Comparison of ENCODE assay signal across 27 cellular contexts in genomic region chr2:184215745-184216144, GRCh38.
DNase-seq lines count a peak whose midpoint lies in the region; ATAC-seq and TF ChIP-seq lines count a peak whose summit lies in the region.
"Had no signal": no experiment of that assay in that cellular context is flagged by ENCODE, and none has a peak within 500 bp of the region (broad histone marks: within the 10 kb centered on the region; RNA-seq: fewer than 3 reads in every experiment).

No MANE protein-coding gene starts in this region.

- no peak overlapping the region for H3K27ac ChIP-seq in foreskin keratinocyte
- H3K27ac ChIP-seq: epithelial cell of prostate, KMS-11, Peyer's patch, transverse colon had no signal

- ATAC-seq in GM19023 (IDR thresholded peaks at IDR 0.05; ENCODE audit: unreplicated experiment) (peak; percentile 79), HG02642 (IDR thresholded peaks at IDR 0.05; ENCODE audit: poor library complexity, unreplicated experiment) (peak; percentile 43), foreskin keratinocyte (no peak)
- ATAC-seq: activated CD8-positive, alpha-beta T cell treated with anti-CD3 and anti-CD28 coated beads for 36 hours; activated naive CD8-positive, alpha-beta T cell treated with anti-CD3 and anti-CD28 coated beads, Interleukin-2, amount 50 U/mL, for 24 hours; HCT116; sciatic nerve had no signal

- DNase-seq in Caki2 (ENCODE audit: low read depth) (peak; percentile 6), NCI-H526 (lab: John Stamatoyannopoulos, UW) (peak; percentile 19 to 38), foreskin keratinocyte (no peak), SIG-M5 (lab: John Stamatoyannopoulos, UW) (no peak), NCI-H1436 treated with DMSO at 0.1 percent for 48 hours (lab: John Stamatoyannopoulos, UW) (no peak), Ammon's horn (ENCODE audit: low spot score) (no peak)
- DNase-seq: 8988T; activated CD4-positive, CD25-positive, alpha-beta regulatory T cell treated with anti-CD3 and anti-CD28 coated beads, Interleukin-2, amount 50 U/mL, for 72 hours; activated CD8-positive, alpha-beta T cell treated with anti-CD3 and anti-CD28 coated beads for 36 hours; activated effector memory CD4-positive, alpha-beta T cell treated with anti-CD3 and anti-CD28 coated beads, Interleukin-2, amount 50 U/mL, for 16 hours; activated naive CD8-positive, alpha-beta T cell treated with anti-CD3 and anti-CD28 coated beads, Interleukin-2, amount 50 U/mL, for 24 hours; CD4-positive, alpha-beta memory T cell; DMS53; effector CD4-positive, alpha-beta T cell; head of caudate nucleus; kidney glomerular epithelial cell; MV-4-11; NCI-H524; Peyer's patch; T-helper 1 cell; transverse colon had no signal

- H3K27me3 ChIP-seq in foreskin keratinocyte = no peaks in the 10 kb centered on the region
- H3K27me3 ChIP-seq: Peyer's patch, transverse colon had no signal

- no peaks in the 10 kb centered on the region for H3K4me1 ChIP-seq in foreskin keratinocyte
- H3K4me1 ChIP-seq: Peyer's patch, transverse colon had no signal

- TF ChIP-seq CTCF in foreskin keratinocyte (conservative IDR thresholded peaks at IDR 0.05) = no peak

- in situ Hi-C loops in Caki2 (cut with HindIII; ENCODE audit: low pct_unique_long_range_greater_than_20kb, low sequenced_read_pairs) = no loop called here

Comparison
In these comparisons a context has a peak if more than half of its experiments do, and no peak if none do; other contexts are left out.
1. DNase-seq: peak in Caki2 (single experiment) and NCI-H526 (2 of 2); none in foreskin keratinocyte (0 of 2), SIG-M5 (single experiment), NCI-H1436 treated with DMSO at 0.1 percent for 48 hours (single experiment) and Ammon's horn (single experiment).